Comparison of ENCODE assay signal across 7 cellular contexts in the genomic region with DNA sequence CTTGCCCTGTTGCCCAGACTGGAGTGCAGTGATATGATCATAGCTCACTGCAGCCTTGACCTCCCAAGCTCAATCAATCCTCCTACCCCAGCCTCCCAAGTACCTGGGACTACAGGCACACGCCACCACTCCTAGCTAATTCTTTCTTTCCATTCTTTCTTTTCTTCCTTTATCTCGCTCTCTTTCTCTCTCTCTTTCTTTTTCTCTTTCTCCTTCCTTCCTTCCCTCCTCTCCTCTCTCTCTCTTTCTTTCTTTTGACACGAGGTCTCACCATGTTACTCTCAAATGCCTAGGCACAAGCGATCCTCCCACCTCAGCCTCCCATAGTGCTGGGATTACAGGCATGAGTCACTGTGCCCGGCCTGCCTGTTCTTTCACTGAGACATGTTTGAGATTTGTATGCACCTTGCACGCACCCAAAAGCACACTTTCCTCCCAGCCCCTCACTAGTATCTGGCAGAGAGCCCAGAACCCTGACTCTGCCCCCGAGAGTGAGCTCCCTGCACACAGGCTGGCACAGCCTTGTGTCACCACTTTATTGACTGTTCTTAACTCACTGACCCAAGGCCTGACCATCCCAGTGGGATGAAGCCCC. TPM values are rescaled to one million over a fixed set of nuclear protein-coding genes. Genes with fewer than 3 reads are reported as not detected.
DNase-seq lines count a peak whose midpoint lies in the region; ATAC-seq and TF ChIP-seq lines count a peak whose summit lies in the region.

No MANE protein-coding gene starts in this region.

- H3K4me3 Mint-ChIP-seq in memory B cell, result peak overlapping the region; percentile 41
- no peak overlapping the region for H3K4me3 Mint-ChIP-seq in WTC11
- no peak overlapping the region for H3K4me3 Mint-ChIP-seq in endothelial cell (ENCODE audit: unreplicated experiment)

- H3K9me3 Mint-ChIP-seq in memory B cell (no peaks in the 10 kb centered on the region), WTC11 (no peaks in the 10 kb centered on the region), endothelial cell (ENCODE audit: unreplicated experiment) (no peaks in the 10 kb centered on the region)

- DNase-seq in activated CD4-positive, alpha-beta T cell treated with anti-CD3 and anti-CD28 coated beads for 48 hours, result peak; percentile 83
- DNase-seq in memory B cell (ENCODE audit: low spot score in 2 of 2) (peak in 1 of 2 donors; percentile 31), WTC11 (ENCODE audit: low spot score) (no peak), NCI-H187 treated with DMSO at 0.1 percent for 48 hours (lab: John Stamatoyannopoulos, UW) (no peak), endothelial cell (ENCODE audit: low spot score) (no peak)

- ATAC-seq in GM19324 (IDR thresholded peaks at IDR 0.05; ENCODE audit: low FRiP score, unreplicated experiment) (peak; percentile 87), HG03354 (IDR thresholded peaks at IDR 0.05; ENCODE audit: poor library complexity, severe bottlenecking, unreplicated experiment) (peak; percentile 84), memory B cell (ENCODE audit: low read depth) (peak; percentile 87), WTC11 (no peak)

- TF ChIP-seq CTCF in WTC11 (IDR thresholded peaks at IDR 0.05) (no peak), endothelial cell (IDR thresholded peaks at IDR 0.05; ENCODE audit: unreplicated experiment) (no peak)

- CTCF ChIA-PET in WTC11 (lab: Charles Lee), result no interaction called here

- H3K36me3 Mint-ChIP-seq in memory B cell (peaks cover 1% of the 10 kb centered on the region), WTC11 (no peaks in the 10 kb centered on the region), endothelial cell (ENCODE audit: low read depth, unreplicated experiment) (no peaks in the 10 kb centered on the region)

- no peaks in the 10 kb centered on the region for H3K27me3 Mint-ChIP-seq in memory B cell
- peaks cover 13% of the 10 kb centered on the region; the same call in 1 of the 2 replicates for H3K27me3 Mint-ChIP-seq in WTC11 (ENCODE audit: low read depth)
- peaks cover 8% of the 10 kb centered on the region for H3K27me3 Mint-ChIP-seq in endothelial cell (ENCODE audit: unreplicated experiment)

- POLR2A ChIA-PET in WTC11 (lab: Charles Lee), result no interaction called here

- H3K4me1 Mint-ChIP-seq in memory B cell, result peaks cover 32% of the 10 kb centered on the region
- H3K4me1 Mint-ChIP-seq in WTC11, result peaks cover 16% of the 10 kb centered on the region
- peaks cover 17% of the 10 kb centered on the region for H3K4me1 Mint-ChIP-seq in endothelial cell (ENCODE audit: unreplicated experiment)

- peak overlapping the region; percentile 62 for H3K27ac Mint-ChIP-seq in memory B cell
- no peak overlapping the region for H3K27ac Mint-ChIP-seq in WTC11
- no peak overlapping the region for H3K27ac Mint-ChIP-seq in endothelial cell (ENCODE audit: unreplicated experiment)

TF ChIP-seq in WTC11, 78 proteins besides CTCF, POLR2A, EP300 and RAD21 (continues in another document):
- no peak for TF ChIP-seq RORB (CRISPR knock-in tag; IDR thresholded peaks at IDR 0.05)
- TF ChIP-seq MLX (CRISPR knock-in tag; IDR thresholded peaks at IDR 0.05), result no peak
- TF ChIP-seq, protein P1, sequence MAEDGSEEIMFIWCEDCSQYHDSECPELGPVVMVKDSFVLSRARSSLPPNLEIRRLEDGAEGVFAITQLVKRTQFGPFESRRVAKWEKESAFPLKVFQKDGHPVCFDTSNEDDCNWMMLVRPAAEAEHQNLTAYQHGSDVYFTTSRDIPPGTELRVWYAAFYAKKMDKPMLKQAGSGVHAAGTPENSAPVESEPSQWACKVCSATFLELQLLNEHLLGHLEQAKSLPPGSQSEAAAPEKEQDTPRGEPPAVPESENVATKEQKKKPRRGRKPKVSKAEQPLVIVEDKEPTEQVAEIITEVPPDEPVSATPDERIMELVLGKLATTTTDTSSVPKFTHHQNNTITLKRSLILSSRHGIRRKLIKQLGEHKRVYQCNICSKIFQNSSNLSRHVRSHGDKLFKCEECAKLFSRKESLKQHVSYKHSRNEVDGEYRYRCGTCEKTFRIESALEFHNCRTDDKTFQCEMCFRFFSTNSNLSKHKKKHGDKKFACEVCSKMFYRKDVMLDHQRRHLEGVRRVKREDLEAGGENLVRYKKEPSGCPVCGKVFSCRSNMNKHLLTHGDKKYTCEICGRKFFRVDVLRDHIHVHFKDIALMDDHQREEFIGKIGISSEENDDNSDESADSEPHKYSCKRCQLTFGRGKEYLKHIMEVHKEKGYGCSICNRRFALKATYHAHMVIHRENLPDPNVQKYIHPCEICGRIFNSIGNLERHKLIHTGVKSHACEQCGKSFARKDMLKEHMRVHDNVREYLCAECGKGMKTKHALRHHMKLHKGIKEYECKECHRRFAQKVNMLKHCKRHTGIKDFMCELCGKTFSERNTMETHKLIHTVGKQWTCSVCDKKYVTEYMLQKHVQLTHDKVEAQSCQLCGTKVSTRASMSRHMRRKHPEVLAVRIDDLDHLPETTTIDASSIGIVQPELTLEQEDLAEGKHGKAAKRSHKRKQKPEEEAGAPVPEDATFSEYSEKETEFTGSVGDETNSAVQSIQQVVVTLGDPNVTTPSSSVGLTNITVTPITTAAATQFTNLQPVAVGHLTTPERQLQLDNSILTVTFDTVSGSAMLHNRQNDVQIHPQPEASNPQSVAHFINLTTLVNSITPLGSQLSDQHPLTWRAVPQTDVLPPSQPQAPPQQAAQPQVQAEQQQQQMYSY (CRISPR knock-in tag; IDR thresholded peaks at IDR 0.05), result no peak
- TF ChIP-seq ATF1 (CRISPR knock-in tag; IDR thresholded peaks at IDR 0.05), result no peak
- TF ChIP-seq, protein P2, sequence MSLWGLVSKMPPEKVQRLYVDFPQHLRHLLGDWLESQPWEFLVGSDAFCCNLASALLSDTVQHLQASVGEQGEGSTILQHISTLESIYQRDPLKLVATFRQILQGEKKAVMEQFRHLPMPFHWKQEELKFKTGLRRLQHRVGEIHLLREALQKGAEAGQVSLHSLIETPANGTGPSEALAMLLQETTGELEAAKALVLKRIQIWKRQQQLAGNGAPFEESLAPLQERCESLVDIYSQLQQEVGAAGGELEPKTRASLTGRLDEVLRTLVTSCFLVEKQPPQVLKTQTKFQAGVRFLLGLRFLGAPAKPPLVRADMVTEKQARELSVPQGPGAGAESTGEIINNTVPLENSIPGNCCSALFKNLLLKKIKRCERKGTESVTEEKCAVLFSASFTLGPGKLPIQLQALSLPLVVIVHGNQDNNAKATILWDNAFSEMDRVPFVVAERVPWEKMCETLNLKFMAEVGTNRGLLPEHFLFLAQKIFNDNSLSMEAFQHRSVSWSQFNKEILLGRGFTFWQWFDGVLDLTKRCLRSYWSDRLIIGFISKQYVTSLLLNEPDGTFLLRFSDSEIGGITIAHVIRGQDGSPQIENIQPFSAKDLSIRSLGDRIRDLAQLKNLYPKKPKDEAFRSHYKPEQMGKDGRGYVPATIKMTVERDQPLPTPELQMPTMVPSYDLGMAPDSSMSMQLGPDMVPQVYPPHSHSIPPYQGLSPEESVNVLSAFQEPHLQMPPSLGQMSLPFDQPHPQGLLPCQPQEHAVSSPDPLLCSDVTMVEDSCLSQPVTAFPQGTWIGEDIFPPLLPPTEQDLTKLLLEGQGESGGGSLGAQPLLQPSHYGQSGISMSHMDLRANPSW (CRISPR knock-in tag; conservative IDR thresholded peaks at IDR 0.05; ENCODE audit: low read depth), result no peak
- TF ChIP-seq, protein P3, sequence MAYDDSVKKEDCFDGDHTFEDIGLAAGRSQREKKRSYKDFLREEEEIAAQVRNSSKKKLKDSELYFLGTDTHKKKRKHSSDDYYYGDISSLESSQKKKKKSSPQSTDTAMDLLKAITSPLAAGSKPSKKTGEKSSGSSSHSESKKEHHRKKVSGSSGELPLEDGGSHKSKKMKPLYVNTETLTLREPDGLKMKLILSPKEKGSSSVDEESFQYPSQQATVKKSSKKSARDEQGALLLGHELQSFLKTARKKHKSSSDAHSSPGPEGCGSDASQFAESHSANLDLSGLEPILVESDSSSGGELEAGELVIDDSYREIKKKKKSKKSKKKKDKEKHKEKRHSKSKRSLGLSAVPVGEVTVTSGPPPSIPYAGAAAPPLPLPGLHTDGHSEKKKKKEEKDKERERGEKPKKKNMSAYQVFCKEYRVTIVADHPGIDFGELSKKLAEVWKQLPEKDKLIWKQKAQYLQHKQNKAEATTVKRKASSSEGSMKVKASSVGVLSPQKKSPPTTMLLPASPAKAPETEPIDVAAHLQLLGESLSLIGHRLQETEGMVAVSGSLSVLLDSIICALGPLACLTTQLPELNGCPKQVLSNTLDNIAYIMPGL (CRISPR knock-in tag; IDR thresholded peaks at IDR 0.05), result no peak
- no peak for TF ChIP-seq EMX1 (CRISPR knock-in tag; IDR thresholded peaks at IDR 0.05)
- no peak for TF ChIP-seq GRHL2 (CRISPR knock-in tag; IDR thresholded peaks at IDR 0.05; ENCODE audit: insufficient replicate concordance, severe bottlenecking)
- TF ChIP-seq, protein P4, sequence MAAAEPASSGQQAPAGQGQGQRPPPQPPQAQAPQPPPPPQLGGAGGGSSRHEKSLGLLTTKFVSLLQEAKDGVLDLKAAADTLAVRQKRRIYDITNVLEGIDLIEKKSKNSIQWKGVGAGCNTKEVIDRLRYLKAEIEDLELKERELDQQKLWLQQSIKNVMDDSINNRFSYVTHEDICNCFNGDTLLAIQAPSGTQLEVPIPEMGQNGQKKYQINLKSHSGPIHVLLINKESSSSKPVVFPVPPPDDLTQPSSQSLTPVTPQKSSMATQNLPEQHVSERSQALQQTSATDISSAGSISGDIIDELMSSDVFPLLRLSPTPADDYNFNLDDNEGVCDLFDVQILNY (CRISPR knock-in tag; IDR thresholded peaks at IDR 0.05), result no peak
- no peak for TF ChIP-seq FOXK1 (CRISPR knock-in tag; IDR thresholded peaks at IDR 0.05)
- TF ChIP-seq ZSCAN18 (CRISPR knock-in tag; IDR thresholded peaks at IDR 0.05), result no peak

RNA-seq across cellular contexts. Expression of gene CD6, which starts 56.8 kb away (rescaled TPM):
- 0.53 to 1.0 TPM (median 0.73 TPM) in 3 replicates for total RNA-seq in WTC11 (2021)
- 0.33 TPM for total RNA-seq in endothelial cell (ENCODE audit: unreplicated experiment)
